Comparison of ENCODE assay signal across 21 cellular contexts in genomic region chr5:96969401-96969800, GRCh38. TPM values are rescaled to one million over a fixed set of nuclear protein-coding genes. Genes with fewer than 3 reads are reported as not detected.
A peak's percentile ranks its signal among the peaks of the same experiment; 100 is the strongest.
DNase-seq lines count a peak whose midpoint lies in the region; ATAC-seq and TF ChIP-seq lines count a peak whose summit lies in the region.
"Had no signal": no experiment of that assay in that cellular context is flagged by ENCODE, and none has a peak within 500 bp of the region (broad histone marks: within the 10 kb centered on the region; RNA-seq: fewer than 3 reads in every experiment).

No MANE protein-coding gene starts in this region.

- no peaks in the 10 kb centered on the region for H3K27me3 Mint-ChIP-seq in activated CD8-positive, alpha-beta T cell treated with anti-CD3 and anti-CD28 coated beads for 36 hours
- no peaks in the 10 kb centered on the region for H3K27me3 Mint-ChIP-seq in activated CD8-positive, alpha-beta T cell treated with anti-CD3 and anti-CD28 coated beads, Interleukin-2, amount 10 ng/mL, durations not matched to agents 7 days and 5 days (ENCODE audit: low read depth)
- H3K27me3 Mint-ChIP-seq: activated naive CD8-positive, alpha-beta T cell treated with anti-CD3 and anti-CD28 coated beads, Interleukin-2, amount 10 ng/mL, durations not matched to agents 7 days and 5 days; IgD-negative memory B cell had no signal

- H3K4me1 Mint-ChIP-seq in activated CD8-positive, alpha-beta T cell treated with anti-CD3 and anti-CD28 coated beads for 36 hours (ENCODE audit: low read depth) = peaks cover 86% of the 10 kb centered on the region
- peaks cover 72% of the 10 kb centered on the region for H3K4me1 Mint-ChIP-seq in activated CD8-positive, alpha-beta T cell treated with anti-CD3 and anti-CD28 coated beads, Interleukin-2, amount 10 ng/mL, durations not matched to agents 7 days and 5 days (ENCODE audit: low read depth)
- H3K4me1 Mint-ChIP-seq: WTC11 had no signal

- H3K4me3 ChIP-seq in fibroblast of the aortic adventitia (ENCODE audit: low read depth, low read length) = no peak overlapping the region
- H3K4me3 ChIP-seq in smooth muscle cell = no peak overlapping the region
- H3K4me3 ChIP-seq: A549, tibial nerve had no signal

- peaks cover 7% of the 10 kb centered on the region for H3K9me3 Mint-ChIP-seq in activated CD8-positive, alpha-beta T cell treated with anti-CD3 and anti-CD28 coated beads for 36 hours
- no peaks in the 10 kb centered on the region for H3K9me3 Mint-ChIP-seq in activated CD8-positive, alpha-beta T cell treated with anti-CD3 and anti-CD28 coated beads, Interleukin-2, amount 10 ng/mL, durations not matched to agents 7 days and 5 days (ENCODE audit: insufficient read depth)
- H3K9me3 Mint-ChIP-seq: IgD-negative memory B cell, nephron progenitor cell, WTC11 had no signal

- POLR2A ChIA-PET in activated CD8-positive, alpha-beta T cell treated with anti-CD3 and anti-CD28 coated beads for 36 hours (lab: Charles Lee) = no interaction called here
- POLR2A ChIA-PET in activated CD8-positive, alpha-beta T cell treated with anti-CD3 and anti-CD28 coated beads, Interleukin-2, amount 10 ng/mL, durations not matched to agents 7 days and 5 days (lab: Charles Lee) = interaction anchor here (0.7 kb wide), 1 partner anchor 9 kb away, joined by 3 read pairs; no protein-coding TSS in a partner anchor

- whole genome bisulfite sequencing in smooth muscle cell (ENCODE audit: low lambda C conversion rate) = 42% methylated on average over 2 of the region's 2 CpGs

- H3K27ac Mint-ChIP-seq in activated CD8-positive, alpha-beta T cell treated with anti-CD3 and anti-CD28 coated beads for 36 hours = peak overlapping the region; percentile 41
- H3K27ac Mint-ChIP-seq in activated CD8-positive, alpha-beta T cell treated with anti-CD3 and anti-CD28 coated beads, Interleukin-2, amount 10 ng/mL, durations not matched to agents 7 days and 5 days = no peak overlapping the region
- H3K27ac Mint-ChIP-seq: activated naive CD8-positive, alpha-beta T cell treated with anti-CD3 and anti-CD28 coated beads, Interleukin-2, amount 10 ng/mL, durations not matched to agents 7 days and 5 days; WTC11 had no signal

- TF ChIP-seq CTCF in activated CD8-positive, alpha-beta T cell treated with anti-CD3 and anti-CD28 coated beads for 36 hours (IDR thresholded peaks at IDR 0.05) = no peak
- no peak for TF ChIP-seq CTCF in fibroblast of the aortic adventitia (IDR thresholded peaks at IDR 0.05; ENCODE audit: insufficient read depth, low read length)
- TF ChIP-seq CTCF in smooth muscle cell (IDR thresholded peaks at IDR 0.05; ENCODE audit: borderline replicate concordance, insufficient read depth, poor library complexity, severe bottlenecking) = no peak

- no peaks in the 10 kb centered on the region for H3K36me3 ChIP-seq in smooth muscle cell (ENCODE audit: low read depth)
- H3K36me3 ChIP-seq: brain microvascular endothelial cell, tibial nerve had no signal

- H3K4me1 ChIP-seq in smooth muscle cell (ENCODE audit: low read depth) = peaks cover 14% of the 10 kb centered on the region

- peaks cover 15% of the 10 kb centered on the region for H4K20me1 ChIP-seq in smooth muscle cell (ENCODE audit: low read depth)

- peaks cover 77% of the 10 kb centered on the region for H3K79me2 ChIP-seq in smooth muscle cell (ENCODE audit: low read depth)

- peaks cover 18% of the 10 kb centered on the region for H3K36me3 Mint-ChIP-seq in activated CD8-positive, alpha-beta T cell treated with anti-CD3 and anti-CD28 coated beads for 36 hours (ENCODE audit: low read depth)
- peaks cover 48% of the 10 kb centered on the region for H3K36me3 Mint-ChIP-seq in activated CD8-positive, alpha-beta T cell treated with anti-CD3 and anti-CD28 coated beads, Interleukin-2, amount 10 ng/mL, durations not matched to agents 7 days and 5 days (ENCODE audit: low read depth)
- H3K36me3 Mint-ChIP-seq: IgD-negative memory B cell, WTC11 had no signal

- peak overlapping the region; percentile 82 for H3K27ac ChIP-seq in smooth muscle cell (ENCODE audit: low read depth)
- H3K27ac ChIP-seq: A549, brain microvascular endothelial cell, HL-60 had no signal

- H3F3A ChIP-seq in smooth muscle cell (ENCODE audit: low read depth) = peaks cover 20% of the 10 kb centered on the region

- no peaks in the 10 kb centered on the region for H3K27me3 ChIP-seq in smooth muscle cell (ENCODE audit: low read depth)
- H3K27me3 ChIP-seq: brain microvascular endothelial cell, tibial nerve had no signal

- ATAC-seq in activated CD8-positive, alpha-beta T cell treated with anti-CD3 and anti-CD28 coated beads for 36 hours = no peak
- ATAC-seq in activated CD8-positive, alpha-beta T cell treated with anti-CD3 and anti-CD28 coated beads, Interleukin-2, amount 10 ng/mL, durations not matched to agents 7 days and 5 days = no peak
- ATAC-seq in HG02938 (IDR thresholded peaks at IDR 0.05; ENCODE audit: unreplicated experiment) = no peak
- ATAC-seq: WTC11 had no signal

- no peak overlapping the region for H3K4me3 Mint-ChIP-seq in activated CD8-positive, alpha-beta T cell treated with anti-CD3 and anti-CD28 coated beads for 36 hours
- no peak overlapping the region for H3K4me3 Mint-ChIP-seq in activated CD8-positive, alpha-beta T cell treated with anti-CD3 and anti-CD28 coated beads, Interleukin-2, amount 10 ng/mL, durations not matched to agents 7 days and 5 days
- H3K4me3 Mint-ChIP-seq: activated naive CD8-positive, alpha-beta T cell treated with anti-CD3 and anti-CD28 coated beads, Interleukin-2, amount 10 ng/mL, durations not matched to agents 7 days and 5 days; nephron progenitor cell; WTC11 had no signal

- peak overlapping the region; percentile 27 for H3K9ac ChIP-seq in smooth muscle cell (ENCODE audit: low read depth)

- H3K4me2 ChIP-seq in smooth muscle cell = peak overlapping the region; percentile 71

- H3K9me3 ChIP-seq in smooth muscle cell (replicated peaks; ENCODE audit: low read depth) = no peaks in the 10 kb centered on the region
- H3K9me3 ChIP-seq: A549, tibial nerve had no signal

- no peak for DNase-seq in activated CD8-positive, alpha-beta T cell treated with anti-CD3 and anti-CD28 coated beads for 36 hours
- no peak for DNase-seq in activated CD8-positive, alpha-beta T cell treated with anti-CD3 and anti-CD28 coated beads, Interleukin-2, amount 10 ng/mL, durations not matched to agents 7 days and 5 days
- DNase-seq in NCI-H69 (lab: John Stamatoyannopoulos, UW) = peak; percentile 20
- DNase-seq in fibroblast of the aortic adventitia (ENCODE audit: low read depth) = peak; percentile 22
- no peak for DNase-seq in smooth muscle cell (lab: John Stamatoyannopoulos, UW; ENCODE audit: unreplicated experiment)
- no peak for DNase-seq in hepatic stellate cell (ENCODE audit: low spot score)
- no peak for DNase-seq in RPMI8226
- DNase-seq: activated naive CD8-positive, alpha-beta T cell treated with anti-CD3 and anti-CD28 coated beads, Interleukin-2, amount 10 ng/mL, durations not matched to agents 7 days and 5 days; brain microvascular endothelial cell; erythroblast; glutamatergic neuron; NCI-H1694 treated with DMSO at 0.1 percent for 48 hours; NCI-H345; nephron progenitor cell; T-helper 2 cell had no signal

- H2AFZ ChIP-seq in smooth muscle cell (ENCODE audit: low read depth) = no peak overlapping the region

- intact Hi-C loops in activated CD8-positive, alpha-beta T cell treated with anti-CD3 and anti-CD28 coated beads for 36 hours (cut with micrococcal nuclease) = no loop called here

- CTCF ChIA-PET in activated CD8-positive, alpha-beta T cell treated with anti-CD3 and anti-CD28 coated beads for 36 hours (lab: Charles Lee) = interaction anchor here (1.1 kb wide), 1 partner anchor 192 kb away, joined by 3 read pairs; no protein-coding TSS in a partner anchor
- CTCF ChIA-PET in activated CD8-positive, alpha-beta T cell treated with anti-CD3 and anti-CD28 coated beads, Interleukin-2, amount 10 ng/mL, durations not matched to agents 7 days and 5 days (lab: Charles Lee) = interaction anchor here (0.8 to 1.5 kb wide), 5 partner anchors 10 to 192 kb away, joined by 3 to 4 read pairs (median 3); partner anchors contain the start of gene ERAP2

RNA-seq across cellular contexts. Expression of gene LNPEP, which starts 33.5 kb away (rescaled TPM):
- total RNA-seq in activated CD8-positive, alpha-beta T cell treated with anti-CD3 and anti-CD28 coated beads for 36 hours = 10 to 100 TPM; 51.2 to 53.7 TPM
- 10 to 100 TPM; 85.9 to 90.1 TPM for total RNA-seq in activated CD8-positive, alpha-beta T cell treated with anti-CD3 and anti-CD28 coated beads, Interleukin-2, amount 10 ng/mL, durations not matched to agents 7 days and 5 days
- 18.8 and 46.3 TPM in 2 replicates for total RNA-seq in fibroblast of the aortic adventitia (ENCODE audit: low replicate concordance)
- total RNA-seq in smooth muscle cell = 24.3 and 28.0 TPM in 2 replicates
- polyA plus RNA-seq in smooth muscle cell = 2.3 and 3.5 TPM in 2 replicates

Comparison
In these comparisons a context has a peak if more than half of its experiments do, and no peak if none do; other contexts are left out.
1. DNase-seq: peak in NCI-H69 (single experiment) and fibroblast of the aortic adventitia (single experiment); none in activated CD8-positive, alpha-beta T cell treated with anti-CD3 and anti-CD28 coated beads for 36 hours (single experiment), activated CD8-positive, alpha-beta T cell treated with anti-CD3 and anti-CD28 coated beads, Interleukin-2, amount 10 ng/mL, durations not matched to agents 7 days and 5 days (single experiment), smooth muscle cell (single experiment), hepatic stellate cell (single experiment) and RPMI8226 (single experiment).